ENCODE assay signal across 11 cellular contexts in genomic region chr4:104941661-104942062, GRCh38.
A peak's percentile ranks its signal among the peaks of the same experiment; 100 is the strongest.
DNase-seq lines count a peak whose midpoint lies in the region; ATAC-seq, FAIRE-seq and TF ChIP-seq lines count a peak whose summit lies in the region.
"Had no signal": no experiment of that assay in that cellular context is flagged by ENCODE, and none has a peak within 500 bp of the region (broad histone marks: within the 10 kb centered on the region; RNA-seq: fewer than 3 reads in every experiment).

No MANE protein-coding gene starts in this region.

- H3K4me3 Mint-ChIP-seq in MCF 10A (ENCODE audit: unreplicated experiment) (no peak overlapping the region), T-cell (no peak overlapping the region)
- H3K4me3 Mint-ChIP-seq: mesothelial cell of epicardium had no signal

- no peaks in the 10 kb centered on the region for H3K27me3 ChIP-seq in keratinocyte (ENCODE audit: control insufficient read depth, extremely low read depth, insufficient read depth, low read length)

- H3K36me3 Mint-ChIP-seq in MCF 10A (ENCODE audit: insufficient read depth, unreplicated experiment) (no peaks in the 10 kb centered on the region), T-cell (no peaks in the 10 kb centered on the region)
- H3K36me3 Mint-ChIP-seq: mesothelial cell of epicardium had no signal

- H4K20me1 ChIP-seq in keratinocyte (ENCODE audit: control insufficient read depth, extremely low read depth, insufficient read depth, low read length): no peaks in the 10 kb centered on the region

- DNase-seq in keratinocyte (ENCODE audit: low read depth, low spot score) (no peak), GM19239 (ENCODE audit: insufficient read length, low spot score) (no peak), GM12892 (ENCODE audit: insufficient read length) (no peak), MCF 10A (ENCODE audit: unreplicated experiment) (no peak), T-cell (no peak)
- DNase-seq: NCI-H2029 treated with DMSO at 0.1 percent for 48 hours had no signal

- no peak for TF ChIP-seq POLR2A in GM12892 (IDR thresholded peaks at IDR 0.05; ENCODE audit: low read depth, low read length)

- H3K27me3 Mint-ChIP-seq in MCF 10A (ENCODE audit: insufficient read depth, unreplicated experiment) (no peaks in the 10 kb centered on the region), T-cell (no peaks in the 10 kb centered on the region)

- no peaks in the 10 kb centered on the region for H3K9me3 ChIP-seq in keratinocyte (ENCODE audit: control insufficient read depth, low read depth, low read length)

- dilution Hi-C loops in keratinocyte (cut with MboI; ENCODE audit: extremely low pct_ligation_motif_present, low sequenced_read_pairs): no loop called here

- TF ChIP-seq CTCF in keratinocyte (optimal IDR thresholded peaks at IDR 0.05 in 1 of 3, IDR thresholded peaks at IDR 0.05 in 1 of 3, conservative IDR thresholded peaks at IDR 0.05 in 1 of 3; ENCODE audit: extremely low read depth in 1 of 3, insufficient read depth in 2 of 3, low read length in 3 of 3) (no peak), MCF 10A (IDR thresholded peaks at IDR 0.05; ENCODE audit: unreplicated experiment) (no peak)

- no peak overlapping the region for H3K27ac Mint-ChIP-seq in MCF 10A (ENCODE audit: low read depth, unreplicated experiment)
- H3K27ac Mint-ChIP-seq in T-cell: no peak overlapping the region
- H3K27ac Mint-ChIP-seq: mesothelial cell of epicardium had no signal

- CTCF ChIA-PET in MCF 10A (lab: Yijun Ruan, JAX): interaction anchor here (0.6 kb wide), 1 partner anchor 1518 kb away, joined by 3 read pairs; no protein-coding TSS in a partner anchor
- CTCF ChIA-PET in T-cell (lab: Charles Lee): no interaction called here

- H3K9ac ChIP-seq in keratinocyte (ENCODE audit: control insufficient read depth, extremely low read depth, insufficient read depth, low read length): no peak overlapping the region

- FAIRE-seq in keratinocyte (lab: Jason Lieb, UNC) (peak; percentile 67), GM19239 (lab: Jason Lieb, UNC) (no peak), GM12892 (lab: Jason Lieb, UNC) (no peak)
- FAIRE-seq: colon had no signal

- no peaks in the 10 kb centered on the region for H3K9me1 ChIP-seq in keratinocyte (ENCODE audit: control insufficient read depth, extremely low read depth, insufficient read depth, low read length)

- H3K36me3 ChIP-seq in keratinocyte (ENCODE audit: control insufficient read depth in 2 of 2, extremely low read depth in 1 of 2, insufficient read depth in 2 of 2, low read length in 2 of 2): no peaks in the 10 kb centered on the region

- H3K4me3 ChIP-seq in keratinocyte (ENCODE audit: control insufficient read depth in 2 of 3, extremely low read depth in 1 of 3, insufficient read depth in 2 of 3, low read depth in 1 of 3, low read length in 3 of 3): no peak overlapping the region

- peak; percentile 49 for ATAC-seq in GM18519 (IDR thresholded peaks at IDR 0.05; ENCODE audit: low FRiP score, unreplicated experiment)
- ATAC-seq in GM21723 (IDR thresholded peaks at IDR 0.05; ENCODE audit: unreplicated experiment): peak; percentile 50
- ATAC-seq in HG03520 (IDR thresholded peaks at IDR 0.05; ENCODE audit: unreplicated experiment): peak; percentile 82
- no peak for ATAC-seq in T-cell (replicated peaks in 1 of 4)

- BruUV-seq in MCF 10A (replicated peaks; lab: Mats Ljungman, UMichigan): no TSS peak

- H3K27ac ChIP-seq in keratinocyte (ENCODE audit: control insufficient read depth, insufficient read depth, low read length): no peak overlapping the region

- H2AFZ ChIP-seq in keratinocyte (ENCODE audit: control insufficient read depth, low read length): no peak overlapping the region

- POLR2A ChIA-PET in MCF 10A (lab: Yijun Ruan, JAX) (interaction anchor here (1.0 kb wide), 1 partner anchor 22 kb away, joined by 3 read pairs; no protein-coding TSS in a partner anchor), T-cell (lab: Charles Lee) (no interaction called here)

- intact Hi-C loops in MCF 10A (cut with micrococcal nuclease): no loop called here

- H3K4me1 Mint-ChIP-seq in MCF 10A (ENCODE audit: insufficient read depth, unreplicated experiment): no peaks in the 10 kb centered on the region
- H3K4me1 Mint-ChIP-seq in T-cell: peaks cover 15 to 32% (median 16%) of the 10 kb centered on the region in 3 donors
- H3K4me1 Mint-ChIP-seq: mesothelial cell of epicardium had no signal

- no peak overlapping the region for H3K4me2 ChIP-seq in keratinocyte (ENCODE audit: control insufficient read depth, extremely low read depth, insufficient read depth, low read depth, low read length)

- H3K9me3 Mint-ChIP-seq in MCF 10A (ENCODE audit: unreplicated experiment) (no peaks in the 10 kb centered on the region), T-cell (peaks cover 0 to 4% (median 0%) of the 10 kb centered on the region in 3 donors)
- H3K9me3 Mint-ChIP-seq: mesothelial cell of epicardium had no signal

- H3K79me2 ChIP-seq in keratinocyte (ENCODE audit: control insufficient read depth, insufficient read depth, low read length): no peaks in the 10 kb centered on the region

- no peaks in the 10 kb centered on the region for H3K4me1 ChIP-seq in keratinocyte (ENCODE audit: control insufficient read depth, extremely low read depth, insufficient read depth, low read length)

Comparison
In these comparisons a context has a peak if more than half of its experiments do, and no peak if none do; other contexts are left out.
1. ATAC-seq: peak in GM18519 (single experiment), GM21723 (single experiment) and HG03520 (single experiment); none in T-cell (0 of 4).